ENCODE assay signal across 8 cellular contexts in genomic region chr20:2840138-2840966, GRCh38. TPM values are rescaled to one million over a fixed set of nuclear protein-coding genes. Genes with fewer than 3 reads are reported as not detected.
DNase-seq lines count a peak whose midpoint lies in the region; ATAC-seq and TF ChIP-seq lines count a peak whose summit lies in the region.

TSS of gene PCED1A (minus strand) at chr20:2840655. CDS start at chr20:2839912, 743 bp downstream.
TSS of gene VPS16 (plus strand) at chr20:2840745. CDS start at chr20:2840775, 30 bp downstream.

- peaks cover 0 to 13% (median 0%) of the 10 kb centered on the region in 11 experiments; a peak in 5 of 22 replicates for H3K36me3 ChIP-seq in BLaER1 treated with 17β-estradiol and CSF1 and Interleukin-3, amounts not matched to agents 10 nM and 100 nM
- H3K36me3 ChIP-seq in ectodermal cell (ENCODE audit: control insufficient read depth, insufficient read depth, low read length) (no peaks in the 10 kb centered on the region), lung (ENCODE audit: control insufficient read depth in 2 of 2, insufficient read depth in 2 of 2, low read length in 2 of 2) (peaks cover 0 to 4% of the 10 kb centered on the region in 2 donors)

- no peaks in the 10 kb centered on the region for H3K9me3 ChIP-seq in BLaER1 treated with 17β-estradiol and CSF1 and Interleukin-3, amounts not matched to agents 10 nM and 100 nM (replicated peaks in 1 of 11)
- H3K9me3 ChIP-seq in ectodermal cell (ENCODE audit: control insufficient read depth, low read length) = no peaks in the 10 kb centered on the region
- H3K9me3 ChIP-seq in lung (ENCODE audit: control insufficient read depth in 2 of 2, insufficient read depth in 1 of 2, low read length in 1 of 2) = no peaks in the 10 kb centered on the region

- H3K27me3 ChIP-seq in BLaER1 treated with 17β-estradiol and CSF1 and Interleukin-3, amounts not matched to agents 10 nM and 100 nM = no peaks in the 10 kb centered on the region
- H3K27me3 ChIP-seq in ectodermal cell (ENCODE audit: control insufficient read depth, insufficient read depth, low read length, poor library complexity, severe bottlenecking) = no peaks in the 10 kb centered on the region
- no peaks in the 10 kb centered on the region for H3K27me3 ChIP-seq in lung (ENCODE audit: control insufficient read depth, insufficient read depth)

- no peaks in the 10 kb centered on the region for H3K27me3 Mint-ChIP-seq in activated CD4-positive, alpha-beta memory T cell treated with anti-CD3 and anti-CD28 coated beads, Interleukin-2, amount 10 ng/mL, durations not matched to agents 7 days and 5 days

- peak within 1 kb of the TSS; percentile 80 for H3K27ac Mint-ChIP-seq in activated CD4-positive, alpha-beta memory T cell treated with anti-CD3 and anti-CD28 coated beads, Interleukin-2, amount 10 ng/mL, durations not matched to agents 7 days and 5 days

- H3K4me1 ChIP-seq in BLaER1 treated with 17β-estradiol and CSF1 and Interleukin-3, amounts not matched to agents 10 nM and 100 nM = peaks cover 39 to 48% (median 42%) of the 10 kb centered on the region in 10 experiments
- no peaks in the 10 kb centered on the region for H3K4me1 ChIP-seq in ectodermal cell (ENCODE audit: control insufficient read depth, insufficient read depth, low read length)
- H3K4me1 ChIP-seq in lung (ENCODE audit: control insufficient read depth in 2 of 2, insufficient read depth in 2 of 2, low read length in 2 of 2) = peaks cover 3 to 6% of the 10 kb centered on the region in 2 donors

- no peaks in the 10 kb centered on the region for H3K9me3 Mint-ChIP-seq in activated CD4-positive, alpha-beta memory T cell treated with anti-CD3 and anti-CD28 coated beads, Interleukin-2, amount 10 ng/mL, durations not matched to agents 7 days and 5 days

- peak within 1 kb of the TSS; percentile 70 to 89 (median 80) for H3K4me3 ChIP-seq in BLaER1 treated with 17β-estradiol and CSF1 and Interleukin-3, amounts not matched to agents 10 nM and 100 nM
- peak within 1 kb of the TSS; percentile 78 for H3K4me3 ChIP-seq in ectodermal cell (ENCODE audit: insufficient read depth, low read depth, low read length)
- peak within 1 kb of the TSS; percentile 98 for H3K4me3 ChIP-seq in lung

- H3K9ac ChIP-seq in BLaER1 treated with 17β-estradiol and CSF1 and Interleukin-3, amounts not matched to agents 10 nM and 100 nM = peak within 1 kb of the TSS; percentile 76 to 93 (median 88)

- H3K4me3 Mint-ChIP-seq in activated CD4-positive, alpha-beta memory T cell treated with anti-CD3 and anti-CD28 coated beads, Interleukin-2, amount 10 ng/mL, durations not matched to agents 7 days and 5 days = peak within 1 kb of the TSS; percentile 83

- H3K27ac ChIP-seq in BLaER1 treated with 17β-estradiol and CSF1 and Interleukin-3, amounts not matched to agents 10 nM and 100 nM = peak within 1 kb of the TSS; percentile 86 to 98 (median 94)
- H3K27ac ChIP-seq in ectodermal cell (ENCODE audit: insufficient read depth, low read depth, low read length, poor library complexity, severe bottlenecking) = no peak within 1 kb of the TSS
- peak within 1 kb of the TSS; percentile 95 to 98 for H3K27ac ChIP-seq in lung (ENCODE audit: low read depth in 1 of 2, low read length in 1 of 2)

- CTCF ChIA-PET in activated CD4-positive, alpha-beta memory T cell treated with anti-CD3 and anti-CD28 coated beads, Interleukin-2, amount 10 ng/mL, durations not matched to agents 7 days and 5 days (lab: Charles Lee) = interaction anchor here (0.6 to 1.5 kb wide), 2 partner anchors 35 to 329 kb away, joined by 3 to 5 read pairs; no protein-coding TSS in a partner anchor

- DNase-seq in GM19240 (ENCODE audit: insufficient read length, low spot score) = peak; percentile 98
- DNase-seq in NCI-H82 treated with DMSO at 0.1 percent for 48 hours (lab: John Stamatoyannopoulos, UW; ENCODE audit: unreplicated experiment) = peak; percentile 8
- peak; percentile 89 for DNase-seq in activated CD4-positive, alpha-beta memory T cell treated with anti-CD3 and anti-CD28 coated beads, Interleukin-2, amount 10 ng/mL, durations not matched to agents 7 days and 5 days
- peak; percentile 91 for DNase-seq in lung (ENCODE audit: low spot score)
- DNase-seq in stimulated activated CD4-positive, alpha-beta T cell treated with anti-CD3 and anti-CD28 coated beads, TNF-alpha, amount 100 ng/mL, for 4 hours (ENCODE audit: low read depth in 3 of 3) = peak; percentile 76 to 89 (median 82)

- peaks cover 3% of the 10 kb centered on the region for H3K36me3 Mint-ChIP-seq in activated CD4-positive, alpha-beta memory T cell treated with anti-CD3 and anti-CD28 coated beads, Interleukin-2, amount 10 ng/mL, durations not matched to agents 7 days and 5 days (ENCODE audit: low read depth)

- H3K4me2 ChIP-seq in BLaER1 treated with 17β-estradiol and CSF1 and Interleukin-3, amounts not matched to agents 10 nM and 100 nM = peak within 1 kb of the TSS; percentile 86 to 95 (median 91)

- H3K4me1 Mint-ChIP-seq in activated CD4-positive, alpha-beta memory T cell treated with anti-CD3 and anti-CD28 coated beads, Interleukin-2, amount 10 ng/mL, durations not matched to agents 7 days and 5 days = peaks cover 23% of the 10 kb centered on the region

- peaks cover 0 to 9% (median 0%) of the 10 kb centered on the region in 11 experiments; a peak in 4 of 22 replicates for H4K20me1 ChIP-seq in BLaER1 treated with 17β-estradiol and CSF1 and Interleukin-3, amounts not matched to agents 10 nM and 100 nM

- ATAC-seq in HG03457 (IDR thresholded peaks at IDR 0.05; ENCODE audit: unreplicated experiment) (peak; percentile 72), lung (ENCODE audit: insufficient read depth, low FRiP score) (peak; percentile 98)

- no peak for TF ChIP-seq CTCF in lung (IDR thresholded peaks at IDR 0.05; ENCODE audit: control extremely low read depth, extremely low read depth)

- POLR2A ChIA-PET in activated CD4-positive, alpha-beta memory T cell treated with anti-CD3 and anti-CD28 coated beads, Interleukin-2, amount 10 ng/mL, durations not matched to agents 7 days and 5 days (lab: Charles Lee) = interaction anchor here (0.5 to 3.1 kb wide), 12 partner anchors 9 to 418 kb away, joined by 3 to 23 read pairs (median 6); partner anchors contain the start of genes FASTKD5, IDH3B, NOP56 and PTPRA

- WGBS in ectodermal cell, 2 experiments = 23 to 24% methylated on average over 98 of the region's 98 CpGs
- 2 to 4% methylated on average over 92 to 98 of the region's 98 CpGs for WGBS in lung, 2 donors

RNA-seq across cellular contexts. Expression of gene PCED1A, which starts in this region (rescaled TPM):
- total RNA-seq in activated CD4-positive, alpha-beta memory T cell treated with anti-CD3 and anti-CD28 coated beads, Interleukin-2, amount 10 ng/mL, durations not matched to agents 7 days and 5 days = 10 to 100 TPM; 25.0 to 25.7 TPM
- 55.7 TPM for polyA plus RNA-seq in ectodermal cell (2013, experiment 1 of 4)
- 51.9 TPM for polyA plus RNA-seq in ectodermal cell (2013, experiment 2 of 4)
- 62.7 TPM for polyA plus RNA-seq in ectodermal cell (2013, experiment 3 of 4)
- 63.4 TPM for polyA plus RNA-seq in ectodermal cell (2013, experiment 4 of 4)
- total RNA-seq in lung = 10 to 100 TPM; 33.5 to 36.6 TPM
- polyA plus RNA-seq in lung = 10 to 100 TPM; 26.2 to 40.4 TPM

RNA-seq across cellular contexts. Expression of gene VPS16, which starts in this region (rescaled TPM):
- 10 to 100 TPM; 49.7 to 53.0 TPM for total RNA-seq in activated CD4-positive, alpha-beta memory T cell treated with anti-CD3 and anti-CD28 coated beads, Interleukin-2, amount 10 ng/mL, durations not matched to agents 7 days and 5 days
- 43.5 TPM for polyA plus RNA-seq in ectodermal cell (2013, experiment 1 of 4)
- polyA plus RNA-seq in ectodermal cell (2013, experiment 2 of 4) = 42.2 TPM
- polyA plus RNA-seq in ectodermal cell (2013, experiment 3 of 4) = 35.8 TPM
- 38.9 TPM for polyA plus RNA-seq in ectodermal cell (2013, experiment 4 of 4)
- total RNA-seq in lung = 10 to 100 TPM; 26.1 to 44.1 TPM
- polyA plus RNA-seq in lung = 10 to 100 TPM; 41.0 to 53.4 TPM

Comparison
In these comparisons a context has a peak if more than half of its experiments do, and no peak if none do; other contexts are left out.
1. DNase-seq: peak in every context shown above with its lines; median percentile 98 in GM19240; 91 in lung; 89 in activated CD4-positive, alpha-beta memory T cell treated with anti-CD3 and anti-CD28 coated beads, Interleukin-2, amount 10 ng/mL, durations not matched to agents 7 days and 5 days; 82 in stimulated activated CD4-positive, alpha-beta T cell treated with anti-CD3 and anti-CD28 coated beads, TNF-alpha, amount 100 ng/mL, for 4 hours; 8 in NCI-H82 treated with DMSO at 0.1 percent for 48 hours.